Comparison of ENCODE assay signal across 1 cellular context in genomic region chr9:115999498-115999897, GRCh38.
TF ChIP-seq lines count a peak whose summit lies in the region.

No MANE protein-coding gene starts in this region.

TF ChIP-seq in IMR-90, 13 proteins besides CTCF, POLR2A, EP300 and RAD21:
- TF ChIP-seq USF2 (IDR thresholded peaks at IDR 0.05; ENCODE audit: low read depth, low read length), result peak; percentile 54; the same call in 1 of the 2 replicates
- no peak for TF ChIP-seq BHLHE40 (IDR thresholded peaks at IDR 0.05; ENCODE audit: low read depth, low read length)
